8 cellular contexts compared by ENCODE assay signal in genomic region chr15:45166792-45167630, GRCh38. TPM values are rescaled to one million over a fixed set of nuclear protein-coding genes. Genes with fewer than 3 reads are reported as not detected.
DNase-seq lines count a peak whose midpoint lies in the region; ATAC-seq, FAIRE-seq and TF ChIP-seq lines count a peak whose summit lies in the region.

No MANE protein-coding gene starts in this region.

- no peak for FAIRE-seq in HTR-8/SVneo (lab: Jason Lieb, UNC)

- peak overlapping the region; percentile 98 to 100 (median 98) for H3K27ac ChIP-seq in esophagus muscularis mucosa (replicated peaks in 1 of 4)

- no peak for TF ChIP-seq EP300 in esophagus muscularis mucosa (IDR thresholded peaks at IDR 0.05)

- H3K4me3 ChIP-seq in esophagus muscularis mucosa = peak overlapping the region; percentile 69 to 87 (median 82)

- peaks cover 0 to 7% (median 2%) of the 10 kb centered on the region in 4 donors for H3K36me3 ChIP-seq in esophagus muscularis mucosa

- 1% methylated on average over 38 of the region's 84 CpGs for WGBS in esophagus muscularis mucosa

- intact Hi-C loops in esophagus muscularis mucosa (cut with DNase I) = loop anchor here (2.0 kb wide), 2 partner anchors 32 to 234 kb away; no protein-coding TSS in a partner anchor

- peak; percentile 26 for DNase-seq in DMS 273 treated with DMSO at 0.1 percent for 48 hours (lab: John Stamatoyannopoulos, UW)
- DNase-seq in HTR-8/SVneo (ENCODE audit: insufficient read length, low spot score) = peak; percentile 89
- peak; percentile 92 for DNase-seq in OCI-M1 (lab: John Stamatoyannopoulos, UW)
- peak; percentile 84 for DNase-seq in activated T-cell treated with anti-CD3 and anti-CD28 coated beads, Interleukin-2, amount 50 U/mL, for 1 hour
- peak; percentile 95 for DNase-seq in esophagus muscularis mucosa (ENCODE audit: extremely low spot score)
- DNase-seq in myocyte (ENCODE audit: low read depth) = peak; percentile 92
- peak; percentile 62 to 71 for DNase-seq in stimulated activated CD8-positive, alpha-beta memory T cell treated with anti-CD3 and anti-CD28 coated beads, Interleukin-7, amount 100 ng/mL, for 4 hours (ENCODE audit: low read depth in 2 of 2)

- TF ChIP-seq POLR2A in esophagus muscularis mucosa (IDR thresholded peaks at IDR 0.05; ENCODE audit: low read depth) = no peak

- peaks cover 0 to 3% (median 0%) of the 10 kb centered on the region in 4 donors for H3K9me3 ChIP-seq in esophagus muscularis mucosa

- TF ChIP-seq CTCF in esophagus muscularis mucosa (IDR thresholded peaks at IDR 0.05) = peak; percentile 30 to 78 (median 46)

- peak; percentile 91 for ATAC-seq in GM21381 (IDR thresholded peaks at IDR 0.05; ENCODE audit: unreplicated experiment)

- H3K4me1 ChIP-seq in esophagus muscularis mucosa = peaks cover 17 to 47% (median 37%) of the 10 kb centered on the region in 4 donors

- no peaks in the 10 kb centered on the region for H3K27me3 ChIP-seq in esophagus muscularis mucosa

RNA-seq across cellular contexts. Expression of gene SHF, which starts 20.8 kb away (rescaled TPM):
- total RNA-seq in esophagus muscularis mucosa = 10 to 100 TPM in 2 of 4 donors, 1 to 10 TPM in 2; 4.6 to 15.4 (median 10.2) TPM
- 104 and 161 TPM in 2 replicates for total RNA-seq in myocyte
- polyA plus RNA-seq in myocyte (2012) = 47.7 TPM

RNA-seq across cellular contexts. Expression of gene DUOX1, which starts 37.2 kb away (rescaled TPM):
- total RNA-seq in esophagus muscularis mucosa (1 to 10 TPM in 1 of 4 donors, under 1 TPM in 3; 0.33 to 1.7 (median 0.61) TPM), myocyte (not detected in 2 replicates)
- 2.1 TPM for polyA plus RNA-seq in myocyte (2012)

RNA-seq across cellular contexts. Expression of gene DUOXA1, which starts 37.3 kb away (rescaled TPM):
- under 1 TPM in 2 of 4 donors, not detected in 2; 0.13 to 0.52 TPM for total RNA-seq in esophagus muscularis mucosa
- total RNA-seq in myocyte = not detected in 2 replicates
- polyA plus RNA-seq in myocyte (2012) = 0.20 TPM

RNA-seq across cellular contexts. Expression of gene DUOXA2, which starts 52.9 kb away (rescaled TPM):
- total RNA-seq in esophagus muscularis mucosa (under 1 TPM in 2 of 4 donors, not detected in 2; 0.42 to 0.52 TPM), myocyte (not detected in 2 replicates)
- not detected for polyA plus RNA-seq in myocyte (2012)

RNA-seq across cellular contexts. Expression of gene DUOX2, which starts 53.0 kb away (rescaled TPM):
- total RNA-seq in esophagus muscularis mucosa (under 1 TPM; under 0.01 to 0.86 (median 0.10) TPM), myocyte (not detected in 2 replicates)
- 0.03 TPM for polyA plus RNA-seq in myocyte (2012)

Comparison
In these comparisons a context has a peak if more than half of its experiments do, and no peak if none do; other contexts are left out.
1. Peak in every context shown above with its lines: DNase-seq, ATAC-seq, H3K4me3 ChIP-seq and H3K27ac ChIP-seq.
2. DNase-seq: peak in every context shown above with its lines; median percentile 95 in esophagus muscularis mucosa; 92 in OCI-M1; 92 in myocyte; 89 in HTR-8/SVneo; 84 in activated T-cell treated with anti-CD3 and anti-CD28 coated beads, Interleukin-2, amount 50 U/mL, for 1 hour; 66 in stimulated activated CD8-positive, alpha-beta memory T cell treated with anti-CD3 and anti-CD28 coated beads, Interleukin-7, amount 100 ng/mL, for 4 hours; 26 in DMS 273 treated with DMSO at 0.1 percent for 48 hours.